Comparison of ENCODE assay signal across 14 cellular contexts in genomic region chr17:71974051-71974450, GRCh38.
DNase-seq lines count a peak whose midpoint lies in the region; ATAC-seq and TF ChIP-seq lines count a peak whose summit lies in the region.
"Had no signal": no experiment of that assay in that cellular context is flagged by ENCODE, and none has a peak within 500 bp of the region (broad histone marks: within the 10 kb centered on the region; RNA-seq: fewer than 3 reads in every experiment).

No MANE protein-coding gene starts in this region.

- H3K9ac ChIP-seq in colonic mucosa (ENCODE audit: low read depth in 2 of 2, low read length in 2 of 2), result peak overlapping the region in 1 of 2 donors; percentile 81
- H3K9ac ChIP-seq: BLaER1 treated with 17β-estradiol and CSF1 and Interleukin-3, amounts not matched to agents 10 nM and 100 nM had no signal

- TF ChIP-seq CTCF in colonic mucosa (IDR thresholded peaks at IDR 0.05), result no peak
- TF ChIP-seq CTCF in retinal pigment epithelial cell (conservative IDR thresholded peaks at IDR 0.05; ENCODE audit: low read depth, low read length), result no peak
- no peak for TF ChIP-seq CTCF in transverse colon (IDR thresholded peaks at IDR 0.05)

- H3K36me3 ChIP-seq in colonic mucosa (no peaks in the 10 kb centered on the region), transverse colon (no peaks in the 10 kb centered on the region), H7 (replicated peaks; ENCODE audit: control insufficient read depth, insufficient read depth, low read length) (no peaks in the 10 kb centered on the region)
- H3K36me3 ChIP-seq: BLaER1 treated with 17β-estradiol and CSF1 and Interleukin-3, amounts not matched to agents 10 nM and 100 nM had no signal

- no peak for TF ChIP-seq EP300 in transverse colon (IDR thresholded peaks at IDR 0.05; ENCODE audit: low read depth)

- DNase-seq in HT-29 (ENCODE audit: low spot score) (peak; percentile 25), colonic mucosa (no peak), retinal pigment epithelial cell (ENCODE audit: low read depth) (peak; percentile 26), transverse colon (no peak), ecto neural progenitor cell (ENCODE audit: low spot score) (no peak), H7 (no peak)
- DNase-seq: 8988T; AML-193; Calu3; CD4-positive, alpha-beta T cell; DMS 273 treated with DMSO at 0.1 percent for 48 hours; H9 had no signal

- in situ Hi-C loops in transverse colon (cut with MboI; ENCODE audit: low pct_ligation_motif_present in 1 of 4, low pct_unique_long_range_greater_than_20kb in 1 of 4, low sequenced_read_pairs in 3 of 4), result loop anchor here in 1 of 4 donors (25.0 kb wide), 1 partner anchor 563 kb away; no protein-coding TSS in a partner anchor

- TF ChIP-seq POLR2A in transverse colon (IDR thresholded peaks at IDR 0.05), result no peak

- H3K27ac ChIP-seq in colonic mucosa, result peak overlapping the region; percentile 85
- H3K27ac ChIP-seq in transverse colon, result peak overlapping the region; percentile 83 to 89 (median 88)
- H3K27ac ChIP-seq: BLaER1 treated with 17β-estradiol and CSF1 and Interleukin-3, amounts not matched to agents 10 nM and 100 nM had no signal

- H3K4me3 ChIP-seq in colonic mucosa, result no peak overlapping the region
- no peak overlapping the region for H3K4me3 ChIP-seq in retinal pigment epithelial cell (ENCODE audit: low read length)
- no peak overlapping the region for H3K4me3 ChIP-seq in transverse colon
- H3K4me3 ChIP-seq in H7 (ENCODE audit: insufficient read depth, low read depth, low read length), result no peak overlapping the region
- H3K4me3 ChIP-seq: BLaER1 treated with 17β-estradiol and CSF1 and Interleukin-3, amounts not matched to agents 10 nM and 100 nM had no signal

- no peak for ATAC-seq in HG03175 (IDR thresholded peaks at IDR 0.05; ENCODE audit: unreplicated experiment)

- H3K4me1 ChIP-seq in colonic mucosa (no peaks in the 10 kb centered on the region), transverse colon (peaks cover 0 to 26% (median 20%) of the 10 kb centered on the region in 4 donors)

- H3K9me3 ChIP-seq in colonic mucosa, result no peaks in the 10 kb centered on the region
- no peaks in the 10 kb centered on the region for H3K9me3 ChIP-seq in transverse colon

- H3K27me3 ChIP-seq in colonic mucosa, result no peaks in the 10 kb centered on the region
- H3K27me3 ChIP-seq in transverse colon, result no peaks in the 10 kb centered on the region
- H3K27me3 ChIP-seq in H7 (ENCODE audit: control insufficient read depth, insufficient read depth, low read length), result no peaks in the 10 kb centered on the region
- H3K27me3 ChIP-seq: BLaER1 treated with 17β-estradiol and CSF1 and Interleukin-3, amounts not matched to agents 10 nM and 100 nM had no signal

- WGBS in transverse colon (ENCODE audit: low coverage in 1 of 2), 2 donors, result 45 to 58% methylated on average over 2 to 4 of the region's 4 CpGs

- intact Hi-C loops in colonic mucosa (cut with DNase I) (loop anchor here (10.0 kb wide), 1 partner anchor 141 kb away; no protein-coding TSS in a partner anchor), transverse colon (cut with DNase I; ENCODE audit: low total_unique reads) (no loop called here)

Comparison
In these comparisons a context has a peak if more than half of its experiments do, and no peak if none do; other contexts are left out.
1. DNase-seq: peak in HT-29 (single experiment) and retinal pigment epithelial cell (single experiment); none in colonic mucosa (single experiment), transverse colon (single experiment), ecto neural progenitor cell (single experiment) and H7 (single experiment).